In genomic region chr7:1459930-1460756, GRCh38 we compare ENCODE assay signal across 1 cellular context.
TF ChIP-seq lines count a peak whose summit lies in the region.

No MANE protein-coding gene starts in this region.

TF ChIP-seq in HepG2, 621 proteins besides CTCF, POLR2A, EP300 and RAD21 (continued from another document and continues in another):
- TF ChIP-seq ZNF280B (CRISPR knock-in tag; IDR thresholded peaks at IDR 0.05; ENCODE audit: borderline replicate concordance) (0 out of 2 replicates have a peak, but pooled peaks have one; percentile 72), ZFY (CRISPR knock-in tag; IDR thresholded peaks at IDR 0.05) (0 out of 2 replicates have a peak, but pooled peaks have one; percentile 5), ZNF747 (CRISPR knock-in tag; IDR thresholded peaks at IDR 0.05; ENCODE audit: borderline replicate concordance) (no peak), SIN3B (IDR thresholded peaks at IDR 0.05; ENCODE audit: low read length) (0 out of 2 replicates have a peak, but pooled peaks have one; percentile 24), SATB2 (CRISPR knock-in tag; IDR thresholded peaks at IDR 0.05) (no peak), TFAP4 (IDR thresholded peaks at IDR 0.05; ENCODE audit: borderline replicate concordance, low read depth) (no peak), MAFK (conservative IDR thresholded peaks at IDR 0.05 in 1 of 2, IDR thresholded peaks at IDR 0.05 in 1 of 2; ENCODE audit: low read length in 2 of 2) (no peak), SPEN (CRISPR knock-in tag; IDR thresholded peaks at IDR 0.05; ENCODE audit: low read depth) (peak; percentile 70), TRAFD1 (CRISPR knock-in tag; IDR thresholded peaks at IDR 0.05; ENCODE audit: borderline replicate concordance) (0 out of 2 replicates have a peak, but pooled peaks have one; percentile 53), FOXO4 (CRISPR knock-in tag; conservative IDR thresholded peaks at IDR 0.05) (0 out of 2 replicates have a peak, but pooled peaks have one; percentile 81), ZNF850 (CRISPR knock-in tag; conservative IDR thresholded peaks at IDR 0.05) (no peak), ARID2 (CRISPR knock-in tag; IDR thresholded peaks at IDR 0.05; ENCODE audit: borderline replicate concordance) (no peak), ZNF839 (CRISPR knock-in tag; IDR thresholded peaks at IDR 0.05; ENCODE audit: borderline replicate concordance) (no peak), NCOA1 (CRISPR knock-in tag; IDR thresholded peaks at IDR 0.05) (no peak), SNAPC4 (CRISPR knock-in tag; IDR thresholded peaks at IDR 0.05) (no peak), TCF7L2 (IDR thresholded peaks at IDR 0.05; ENCODE audit: low read depth, low read length) (no peak), ZNF687 (CRISPR knock-in tag; IDR thresholded peaks at IDR 0.05) (peak; percentile 18; the same call in 1 of the 2 replicates), ZNF605 (CRISPR knock-in tag; IDR thresholded peaks at IDR 0.05) (no peak), RXRA (CRISPR knock-in tag; IDR thresholded peaks at IDR 0.05) (no peak), ZSCAN22 (CRISPR knock-in tag; IDR thresholded peaks at IDR 0.05) (no peak), WIZ (CRISPR knock-in tag; IDR thresholded peaks at IDR 0.05) (0 out of 2 replicates have a peak, but pooled peaks have one; percentile 66), ZNF232 (CRISPR knock-in tag; IDR thresholded peaks at IDR 0.05; ENCODE audit: borderline replicate concordance) (0 out of 2 replicates have a peak, but pooled peaks have one; percentile 26), ZNF746 (CRISPR knock-in tag; IDR thresholded peaks at IDR 0.05) (0 out of 2 replicates have a peak, but pooled peaks have one; percentile 24), HIVEP1 (CRISPR knock-in tag; IDR thresholded peaks at IDR 0.05) (0 out of 2 replicates have a peak, but pooled peaks have one; percentile 10), SAFB2 (CRISPR knock-in tag; IDR thresholded peaks at IDR 0.05; ENCODE audit: borderline replicate concordance, low read depth) (0 out of 2 replicates have a peak, but pooled peaks have one; percentile 29), ZBTB7A (CRISPR knock-in tag; IDR thresholded peaks at IDR 0.05) (0 out of 2 replicates have a peak, but pooled peaks have one; percentile 53), ZNF607 (CRISPR knock-in tag; IDR thresholded peaks at IDR 0.05; ENCODE audit: borderline replicate concordance) (peak; percentile 79), ZFP36 (IDR thresholded peaks at IDR 0.05; ENCODE audit: borderline replicate concordance, low read depth, low read length, partially characterized antibody) (no peak), ZNF44 (CRISPR knock-in tag; IDR thresholded peaks at IDR 0.05) (0 out of 2 replicates have a peak, but pooled peaks have one; percentile 20), TEF (CRISPR knock-in tag; IDR thresholded peaks at IDR 0.05) (no peak), HNRNPUL1 (IDR thresholded peaks at IDR 0.05; ENCODE audit: low read depth, low read length) (no peak), ERF (CRISPR knock-in tag; IDR thresholded peaks at IDR 0.05) (0 out of 2 replicates have a peak, but pooled peaks have one; percentile 4), ZNF83 (CRISPR knock-in tag; IDR thresholded peaks at IDR 0.05; ENCODE audit: borderline replicate concordance) (no peak), ZNF432 (CRISPR knock-in tag; IDR thresholded peaks at IDR 0.05; ENCODE audit: borderline replicate concordance) (no peak), ZNF513 (CRISPR knock-in tag; conservative IDR thresholded peaks at IDR 0.05) (no peak), GFI1 (CRISPR knock-in tag; IDR thresholded peaks at IDR 0.05; ENCODE audit: borderline replicate concordance) (no peak), KLF9 (CRISPR knock-in tag; IDR thresholded peaks at IDR 0.05; ENCODE audit: low read depth) (no peak), ZNF672 (CRISPR knock-in tag; IDR thresholded peaks at IDR 0.05) (no peak), YEATS4 (CRISPR knock-in tag; IDR thresholded peaks at IDR 0.05; ENCODE audit: borderline replicate concordance) (peak; percentile 10; the same call in 1 of the 2 replicates), NR1H2 (CRISPR knock-in tag; IDR thresholded peaks at IDR 0.05; ENCODE audit: borderline replicate concordance, low read depth) (no peak), HNF1B (CRISPR knock-in tag; IDR thresholded peaks at IDR 0.05) (0 out of 2 replicates have a peak, but pooled peaks have one; percentile 33), ZNF713 (CRISPR knock-in tag; IDR thresholded peaks at IDR 0.05) (no peak)
